ENCODE assay signal across 21 cellular contexts in genomic region chr12:93684716-93685115, GRCh38. TPM values are rescaled to one million over a fixed set of nuclear protein-coding genes. Genes with fewer than 3 reads are reported as not detected.
DNase-seq lines count a peak whose midpoint lies in the region; ATAC-seq and TF ChIP-seq lines count a peak whose summit lies in the region.
"Had no signal": no experiment of that assay in that cellular context is flagged by ENCODE, and none has a peak within 500 bp of the region (broad histone marks: within the 10 kb centered on the region; RNA-seq: fewer than 3 reads in every experiment).

No MANE protein-coding gene starts in this region.

- H3K9me3 ChIP-seq in left ventricle myocardium inferior (replicated peaks) (no peaks in the 10 kb centered on the region), thoracic aorta (no peaks in the 10 kb centered on the region), adrenal gland (replicated peaks in 1 of 3) (no peaks in the 10 kb centered on the region)
- H3K9me3 ChIP-seq: neutrophil, tibial nerve had no signal

- H3K4me1 Mint-ChIP-seq in activated CD8-positive, alpha-beta T cell treated with anti-CD3 and anti-CD28 coated beads for 36 hours (ENCODE audit: low read depth): peaks cover 24% of the 10 kb centered on the region

- H3K27ac Mint-ChIP-seq in activated CD8-positive, alpha-beta T cell treated with anti-CD3 and anti-CD28 coated beads for 36 hours: peak overlapping the region; percentile 58
- H3K27ac Mint-ChIP-seq: activated naive CD8-positive, alpha-beta T cell; stimulated activated memory B cell treated with anti-CD40 and anti-IgM and Interleukin-4, amounts not matched to agents 10 μg/mL and 1 μg/mL and 100 μg/mL, for 72 hours had no signal

- H3K4me3 Mint-ChIP-seq in activated CD8-positive, alpha-beta T cell treated with anti-CD3 and anti-CD28 coated beads for 36 hours: no peak overlapping the region
- H3K4me3 Mint-ChIP-seq: activated naive CD8-positive, alpha-beta T cell; stimulated activated memory B cell treated with anti-CD40 and anti-IgM and Interleukin-4, amounts not matched to agents 10 μg/mL and 1 μg/mL and 100 μg/mL, for 72 hours had no signal

- 67 to 79% (median 73%) methylated on average over 4 of the region's 4 CpGs for WGBS in adrenal gland, 4 donors

- H3K36me3 ChIP-seq in left ventricle myocardium inferior: peaks cover 4% of the 10 kb centered on the region
- H3K36me3 ChIP-seq in thoracic aorta: no peaks in the 10 kb centered on the region
- no peaks in the 10 kb centered on the region for H3K36me3 ChIP-seq in adrenal gland (replicated peaks in 1 of 2)
- H3K36me3 ChIP-seq: neutrophil had no signal

- no peak for TF ChIP-seq POLR2A in adrenal gland (IDR thresholded peaks at IDR 0.05)

- intact Hi-C loops in left ventricle myocardium inferior (cut with micrococcal nuclease): no loop called here
- intact Hi-C loops in left ventricle myocardium superior (cut with micrococcal nuclease): no loop called here
- intact Hi-C loops in activated CD8-positive, alpha-beta T cell treated with anti-CD3 and anti-CD28 coated beads for 36 hours (cut with micrococcal nuclease): no loop called here
- intact Hi-C loops in adrenal gland (cut with DNase I): loop anchor here in 1 of 2 donors (5.0 kb wide), 1 partner anchor 97 kb away; no protein-coding TSS in a partner anchor

- POLR2A ChIA-PET in activated CD8-positive, alpha-beta T cell treated with anti-CD3 and anti-CD28 coated beads for 36 hours (lab: Charles Lee): no interaction called here

- H3K4me3 ChIP-seq in left ventricle myocardium inferior (peak overlapping the region; percentile 21), fibroblast of pulmonary artery (replicated peaks; ENCODE audit: low read depth, low read length) (no peak overlapping the region), thoracic aorta (peak overlapping the region; percentile 53), adrenal gland (no peak overlapping the region)
- H3K4me3 ChIP-seq: tibial nerve had no signal

- no peaks in the 10 kb centered on the region for H3K9me3 Mint-ChIP-seq in activated CD8-positive, alpha-beta T cell treated with anti-CD3 and anti-CD28 coated beads for 36 hours
- H3K9me3 Mint-ChIP-seq: stimulated activated memory B cell treated with anti-CD40 and anti-IgM and Interleukin-4, amounts not matched to agents 10 μg/mL and 1 μg/mL and 100 μg/mL, for 72 hours had no signal

- H3K27me3 ChIP-seq in left ventricle myocardium inferior (ENCODE audit: low read depth) (no peaks in the 10 kb centered on the region), thoracic aorta (replicated peaks; ENCODE audit: insufficient read depth) (no peaks in the 10 kb centered on the region), adrenal gland (no peaks in the 10 kb centered on the region)
- H3K27me3 ChIP-seq: neutrophil, tibial nerve had no signal

- H3K4me1 ChIP-seq in left ventricle myocardium inferior (peaks cover 79% of the 10 kb centered on the region), thoracic aorta (ENCODE audit: control insufficient read depth in 1 of 2, low read depth in 2 of 2) (peaks cover 16 to 47% of the 10 kb centered on the region in 2 donors), adrenal gland (replicated peaks in 1 of 2) (peaks cover 15 to 24% of the 10 kb centered on the region in 2 donors)

- ATAC-seq in left ventricle myocardium superior (no peak), thoracic aorta (ENCODE audit: insufficient number of reproducible peaks, low FRiP score, low read depth) (no peak), GM18867 (IDR thresholded peaks at IDR 0.05; ENCODE audit: unreplicated experiment) (no peak), GM19467 (IDR thresholded peaks at IDR 0.05; ENCODE audit: unreplicated experiment) (no peak)
- ATAC-seq in activated CD8-positive, alpha-beta T cell treated with anti-CD3 and anti-CD28 coated beads for 36 hours: peak; percentile 64
- ATAC-seq: left lobe of liver; stimulated activated memory B cell treated with anti-CD40 and anti-IgM and Interleukin-4, amounts not matched to agents 10 μg/mL and 1 μg/mL and 100 μg/mL, for 72 hours had no signal

- TF ChIP-seq CTCF in left ventricle myocardium inferior (IDR thresholded peaks at IDR 0.05; ENCODE audit: borderline replicate concordance) (no peak), fibroblast of pulmonary artery (IDR thresholded peaks at IDR 0.05; ENCODE audit: low read length, missing control alignments) (no peak), thoracic aorta (IDR thresholded peaks at IDR 0.05) (no peak), adrenal gland (IDR thresholded peaks at IDR 0.05) (no peak)
- TF ChIP-seq CTCF in activated CD8-positive, alpha-beta T cell treated with anti-CD3 and anti-CD28 coated beads for 36 hours (IDR thresholded peaks at IDR 0.05): no peak

- CTCF ChIA-PET in activated CD8-positive, alpha-beta T cell treated with anti-CD3 and anti-CD28 coated beads for 36 hours (lab: Charles Lee): interaction anchor here (0.9 to 1.3 kb wide), 2 partner anchors 9 to 416 kb away, joined by 3 to 4 read pairs; no protein-coding TSS in a partner anchor

- DNase-seq in left ventricle myocardium inferior: no peak
- DNase-seq in left ventricle myocardium superior: no peak
- no peak for DNase-seq in activated CD8-positive, alpha-beta T cell treated with anti-CD3 and anti-CD28 coated beads for 36 hours
- peak; percentile 23 for DNase-seq in fibroblast of pulmonary artery (ENCODE audit: low read depth)
- no peak for DNase-seq in thoracic aorta (ENCODE audit: low spot score)
- DNase-seq in adrenal gland: no peak
- DNase-seq: activated CD4-positive, alpha-beta T cell treated with anti-CD3 and anti-CD28 coated beads, Interleukin-2, amount 50 U/mL, for 1 hour; activated T-cell treated with anti-CD3 and anti-CD28 coated beads, Interleukin-2, amount 50 U/mL, for 1 hour; erythroblast; NCI-H1092 treated with DMSO at 0.1 percent for 48 hours; NCI-H2081 treated with DMSO at 0.1 percent for 48 hours; stimulated activated CD4-positive, alpha-beta T cell treated with anti-CD3 and anti-CD28 coated beads, Interleukin-15, amount 100 ng/mL, for 24 hours; SW 1271 had no signal

- H3K27me3 Mint-ChIP-seq in activated CD8-positive, alpha-beta T cell treated with anti-CD3 and anti-CD28 coated beads for 36 hours: no peaks in the 10 kb centered on the region
- H3K27me3 Mint-ChIP-seq: activated naive CD8-positive, alpha-beta T cell; stimulated activated memory B cell treated with anti-CD40 and anti-IgM and Interleukin-4, amounts not matched to agents 10 μg/mL and 1 μg/mL and 100 μg/mL, for 72 hours had no signal

- peak overlapping the region; percentile 94 for H3K27ac ChIP-seq in left ventricle myocardium inferior (replicated peaks)
- peak overlapping the region; percentile 6 to 32 for H3K27ac ChIP-seq in thoracic aorta
- no peak overlapping the region for H3K27ac ChIP-seq in adrenal gland
- H3K27ac ChIP-seq: KMS-11, neutrophil had no signal

- H3K36me3 Mint-ChIP-seq in activated CD8-positive, alpha-beta T cell treated with anti-CD3 and anti-CD28 coated beads for 36 hours (ENCODE audit: low read depth): peaks cover 6% of the 10 kb centered on the region

RNA-seq across cellular contexts. Expression of gene CRADD, which starts 7.5 kb away (rescaled TPM):
- total RNA-seq in left ventricle myocardium inferior (46.4 TPM), left ventricle myocardium superior (30.4 TPM), thoracic aorta (10 to 100 TPM; 33.0 to 57.9 TPM), adrenal gland (10 to 100 TPM; 27.4 to 70.1 (median 40.4) TPM)
- total RNA-seq in activated CD8-positive, alpha-beta T cell treated with anti-CD3 and anti-CD28 coated beads for 36 hours: 10 to 100 TPM in 1 of 2 experiments, 1 to 10 TPM in 1; 7.0 to 11.3 TPM
- polyA plus RNA-seq in adrenal gland: 10 to 100 TPM in 2 of 3 donors, 1 to 10 TPM in 1; 7.3 to 29.6 (median 14.6) TPM

Comparison
In these comparisons a context has a peak if more than half of its experiments do, and no peak if none do; other contexts are left out.
1. H3K27ac ChIP-seq: peak in left ventricle myocardium inferior (single experiment) and thoracic aorta (2 of 2); none in adrenal gland (0 of 5).
2. H3K4me3 ChIP-seq: peak in left ventricle myocardium inferior (single experiment) and thoracic aorta (single experiment); none in fibroblast of pulmonary artery (single experiment) and adrenal gland (0 of 4).